ENCODE assay signal across 24 cellular contexts in the genomic region with DNA sequence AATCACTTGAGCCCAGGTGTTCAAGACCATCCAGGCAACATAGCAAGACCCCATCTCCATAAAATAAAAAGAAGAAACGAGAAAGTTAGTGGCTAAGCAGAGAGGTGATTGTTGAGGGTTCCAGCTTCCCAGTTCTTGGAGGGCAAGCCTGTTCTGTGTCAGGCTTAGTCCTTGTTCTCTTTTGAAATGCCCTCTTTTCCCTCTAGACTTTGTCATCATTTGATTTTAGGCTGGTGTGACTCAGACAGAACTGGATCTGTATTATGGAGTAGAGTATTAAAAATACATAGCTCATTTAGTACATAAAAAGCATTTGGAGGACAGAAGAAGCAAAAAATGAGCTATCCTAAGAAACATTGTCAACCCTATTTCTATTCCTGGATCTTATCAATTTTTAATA.
"Had no signal": no experiment of that assay in that cellular context is flagged by ENCODE, and none has a peak within 500 bp of the region (broad histone marks: within the 10 kb centered on the region; RNA-seq: fewer than 3 reads in every experiment).

No MANE protein-coding gene starts in this region.

- H3K36me3 ChIP-seq: neutrophil, tibial nerve, vagina had no signal

- DNase-seq: activated CD4-positive, alpha-beta T cell treated with anti-CD3 and anti-CD28 coated beads for 4 hours; activated CD8-positive, alpha-beta T cell treated with anti-CD3 and anti-CD28 coated beads for 36 hours; activated effector memory CD4-positive, alpha-beta T cell treated with anti-CD3 and anti-CD28 coated beads, Interleukin-2, amount 50 U/mL, for 16 hours; activated T-cell treated with anti-CD3 and anti-CD28 coated beads, Interleukin-2, amount 50 U/mL, for 4 hours; amniotic stem cell; effector CD4-positive, alpha-beta T cell; midbrain; retina; stimulated activated CD4-positive, alpha-beta T cell treated with anti-CD3 and anti-CD28 coated beads, Interleukin-15, amount 100 ng/mL, for 24 hours; stimulated activated CD4-positive, alpha-beta T cell treated with anti-CD3 and anti-CD28 coated beads, Interleukin-4, amount 100 ng/mL, for 1 hour; stimulated activated naive CD4-positive, alpha-beta T cell treated with Interleukin-2 at 50 U/mL for 16 hours; substantia nigra had no signal

- H3K4me3 Mint-ChIP-seq: activated CD8-positive, alpha-beta T cell treated with anti-CD3 and anti-CD28 coated beads for 36 hours; activated T-cell treated with anti-CD3 and anti-CD28 coated beads, Interleukin-2, amount 50 U/mL, for 4 hours; central memory CD8-positive, alpha-beta T cell; T-helper 1 cell treated with Interleukin-12 subunit alpha and Interleukin-12 subunit beta and Interleukin-4 antibody, amounts not matched to agents 30 μg/mL and 1 μg/mL, for 36 hours; WTC11 had no signal

- H3K27ac Mint-ChIP-seq: activated CD8-positive, alpha-beta T cell treated with anti-CD3 and anti-CD28 coated beads for 36 hours; activated naive CD4-positive, alpha-beta T cell treated with anti-CD3 and anti-CD28 coated beads, Interleukin-2, amount 50 U/mL, for 72 hours; T-helper 1 cell treated with Interleukin-12 subunit alpha and Interleukin-12 subunit beta and Interleukin-4 antibody, amounts not matched to agents 30 μg/mL and 1 μg/mL, for 36 hours; WTC11 had no signal

- H3K9me3 ChIP-seq: neutrophil, tibial nerve, vagina had no signal

- ATAC-seq: activated CD8-positive, alpha-beta T cell treated with anti-CD3 and anti-CD28 coated beads for 36 hours; activated naive CD4-positive, alpha-beta T cell treated with anti-CD3 and anti-CD28 coated beads, Interleukin-2, amount 50 U/mL, for 72 hours; activated T-cell treated with anti-CD3 and anti-CD28 coated beads, Interleukin-2, amount 50 U/mL, for 4 hours; WTC11 had no signal

- H3K27me3 ChIP-seq: hepatocyte, neutrophil, tibial nerve, vagina had no signal

- H3K27ac ChIP-seq: coronary artery, hepatocyte, neutrophil, parathyroid adenoma, skin epidermis, tibial nerve, vagina had no signal

- H3K4me2 ChIP-seq: hepatocyte had no signal

- H3K9me3 Mint-ChIP-seq: activated CD8-positive, alpha-beta T cell treated with anti-CD3 and anti-CD28 coated beads for 36 hours; activated naive CD4-positive, alpha-beta T cell treated with anti-CD3 and anti-CD28 coated beads, Interleukin-2, amount 50 U/mL, for 72 hours; activated T-cell treated with anti-CD3 and anti-CD28 coated beads, Interleukin-2, amount 50 U/mL, for 4 hours; central memory CD8-positive, alpha-beta T cell; T-helper 1 cell treated with Interleukin-12 subunit alpha and Interleukin-12 subunit beta and Interleukin-4 antibody, amounts not matched to agents 30 μg/mL and 1 μg/mL, for 36 hours; WTC11 had no signal

- H3K4me3 ChIP-seq: coronary artery, hepatocyte, lung, skin epidermis, tibial nerve, vagina had no signal

- H3K9ac ChIP-seq: parathyroid adenoma had no signal

- H3K27me3 Mint-ChIP-seq: activated CD8-positive, alpha-beta T cell treated with anti-CD3 and anti-CD28 coated beads for 36 hours; central memory CD8-positive, alpha-beta T cell had no signal

- H3K4me1 Mint-ChIP-seq: central memory CD8-positive, alpha-beta T cell had no signal

- H2AFZ ChIP-seq: hepatocyte, parathyroid adenoma had no signal

- H3K36me3 Mint-ChIP-seq: activated naive CD4-positive, alpha-beta T cell treated with anti-CD3 and anti-CD28 coated beads, Interleukin-2, amount 50 U/mL, for 72 hours; WTC11 had no signal
